Comparison of ENCODE assay signal across 13 cellular contexts in the genomic region with DNA sequence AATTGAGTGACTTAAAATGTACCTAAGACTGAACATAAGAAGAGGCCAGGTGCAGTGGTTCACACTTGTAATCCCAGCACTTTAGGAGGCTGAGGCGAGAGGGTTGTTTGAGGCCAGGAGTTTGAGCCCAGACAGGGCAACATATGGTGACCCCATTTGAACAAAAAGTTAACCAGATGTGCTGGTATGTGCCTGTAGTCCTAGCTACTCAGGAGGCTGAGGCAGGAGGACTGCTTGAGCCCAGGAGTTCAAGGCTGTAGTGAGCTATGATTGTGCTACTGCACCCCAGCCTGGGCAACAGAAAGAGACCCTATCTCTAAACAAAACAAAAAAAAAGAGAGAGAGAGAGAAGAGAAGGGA. TPM values are rescaled to one million over a fixed set of nuclear protein-coding genes. Genes with fewer than 3 reads are reported as not detected.
DNase-seq lines count a peak whose midpoint lies in the region; ATAC-seq, FAIRE-seq and TF ChIP-seq lines count a peak whose summit lies in the region.
"Had no signal": no experiment of that assay in that cellular context is flagged by ENCODE, and none has a peak within 500 bp of the region (broad histone marks: within the 10 kb centered on the region; RNA-seq: fewer than 3 reads in every experiment).

No MANE protein-coding gene starts in this region.

- no peaks in the 10 kb centered on the region for H3K9me3 ChIP-seq in BLaER1 treated with 17β-estradiol and CSF1 and Interleukin-3, amounts not matched to agents 10 nM and 100 nM (replicated peaks in 1 of 11)
- H3K9me3 ChIP-seq in OCI-LY3 (ENCODE audit: insufficient read depth, low read length) = no peaks in the 10 kb centered on the region
- H3K9me3 ChIP-seq in endothelial cell of umbilical vein (replicated peaks; ENCODE audit: control insufficient read depth, insufficient read depth, low read length) = no peaks in the 10 kb centered on the region
- H3K9me3 ChIP-seq: BE2C, left ventricle myocardium inferior had no signal

- ATAC-seq in Right ventricle myocardium superior (ENCODE audit: poor library complexity) (no peak), GM19455 (IDR thresholded peaks at IDR 0.05; ENCODE audit: unreplicated experiment) (no peak)

- dilution Hi-C loops in endothelial cell of umbilical vein (cut with MboI; ENCODE audit: extremely low pct_ligation_motif_present, low sequenced_read_pairs) = no loop called here

- FAIRE-seq in endothelial cell of umbilical vein (lab: Jason Lieb, UNC) = no peak
- FAIRE-seq: endometrium had no signal

- H3K4me1 ChIP-seq in BLaER1 treated with 17β-estradiol and CSF1 and Interleukin-3, amounts not matched to agents 10 nM and 100 nM = peaks cover 35 to 55% (median 43%) of the 10 kb centered on the region in 10 experiments
- peaks cover 50% of the 10 kb centered on the region for H3K4me1 ChIP-seq in OCI-LY3 (ENCODE audit: low read length)
- H3K4me1 ChIP-seq in endothelial cell of umbilical vein (ENCODE audit: control insufficient read depth, extremely low read depth, insufficient read depth, low read length) = peaks cover 13% of the 10 kb centered on the region
- H3K4me1 ChIP-seq: left ventricle myocardium inferior had no signal

- no peak overlapping the region for H3K4me3 ChIP-seq in BLaER1 treated with 17β-estradiol and CSF1 and Interleukin-3, amounts not matched to agents 10 nM and 100 nM
- H3K4me3 ChIP-seq in OCI-LY3 (ENCODE audit: low read length) (peak overlapping the region; percentile 56; the same call in 1 of the 2 replicates), endothelial cell of umbilical vein (replicated peaks in 1 of 3; ENCODE audit: insufficient read depth in 1 of 3, low read depth in 1 of 3, low read length in 3 of 3) (no peak overlapping the region)
- H3K4me3 ChIP-seq: left ventricle myocardium inferior had no signal

- no TSS peak for BruUV-seq in endothelial cell of umbilical vein (replicated peaks; lab: Mats Ljungman, UMichigan)

- peaks cover 4% of the 10 kb centered on the region for H3K27me3 Mint-ChIP-seq in osteocyte (ENCODE audit: unreplicated experiment)

- H4K20me1 ChIP-seq in BLaER1 treated with 17β-estradiol and CSF1 and Interleukin-3, amounts not matched to agents 10 nM and 100 nM = peaks cover 0 to 4% (median 0%) of the 10 kb centered on the region in 11 experiments; a peak in 1 of 22 replicates
- no peaks in the 10 kb centered on the region for H4K20me1 ChIP-seq in OCI-LY3 (ENCODE audit: insufficient read depth, low read length)
- no peaks in the 10 kb centered on the region for H4K20me1 ChIP-seq in endothelial cell of umbilical vein (replicated peaks; ENCODE audit: control insufficient read depth, extremely low read depth, insufficient read depth, low read length)

- CTCF ChIA-PET in endothelial cell of umbilical vein (lab: Charles Lee) = interaction anchor here (0.8 to 2.0 kb wide), 10 partner anchors 10 to 66 kb away, joined by 3 to 12 read pairs (median 4); a partner anchor contains a TSS

- TF ChIP-seq CTCF in OCI-LY3 (IDR thresholded peaks at IDR 0.05; ENCODE audit: low read depth, low read length) (no peak), endothelial cell of umbilical vein (IDR thresholded peaks at IDR 0.05; ENCODE audit: extremely low read depth in 1 of 2, insufficient read depth in 1 of 2, low read depth in 1 of 2, low read length in 2 of 2) (no peak), osteocyte (IDR thresholded peaks at IDR 0.05) (no peak)

- H3K4me3 Mint-ChIP-seq in osteocyte (ENCODE audit: unreplicated experiment) = no peak overlapping the region
- H3K4me3 Mint-ChIP-seq: brain; T-helper 1 cell treated with Interleukin-12 subunit alpha and Interleukin-12 subunit beta and Interleukin-4 antibody, amounts not matched to agents 30 μg/mL and 1 μg/mL, for 36 hours had no signal

- no peak for TF ChIP-seq POLR2A in endothelial cell of umbilical vein (IDR thresholded peaks at IDR 0.05; ENCODE audit: low read depth, low read length)

- peak overlapping the region; percentile 74 for H3K27ac Mint-ChIP-seq in osteocyte (ENCODE audit: unreplicated experiment)
- H3K27ac Mint-ChIP-seq: T-helper 1 cell treated with Interleukin-12 subunit alpha and Interleukin-12 subunit beta and Interleukin-4 antibody, amounts not matched to agents 30 μg/mL and 1 μg/mL, for 36 hours had no signal

- no peak for DNase-seq in endothelial cell of umbilical vein (ENCODE audit: low read depth, low spot score)
- DNase-seq in osteocyte (ENCODE audit: extremely low spot score, unreplicated experiment) = no peak
- DNase-seq in dedifferentiated amniotic fluid mesenchymal stem cell (ENCODE audit: extremely low spot score) = no peak
- no peak for DNase-seq in Right ventricle myocardium superior
- DNase-seq in activated naive CD4-positive, alpha-beta T cell (lab: John Stamatoyannopoulos, UW) = no peak
- DNase-seq: BE2C, left ventricle myocardium inferior had no signal

- H2AFZ ChIP-seq in OCI-LY3 (ENCODE audit: low read depth, low read length) = no peak overlapping the region
- no peak overlapping the region for H2AFZ ChIP-seq in endothelial cell of umbilical vein (ENCODE audit: low read depth, low read length)

- H3K9me3 Mint-ChIP-seq in osteocyte (ENCODE audit: unreplicated experiment) = no peaks in the 10 kb centered on the region
- H3K9me3 Mint-ChIP-seq: brain; T-helper 1 cell treated with Interleukin-12 subunit alpha and Interleukin-12 subunit beta and Interleukin-4 antibody, amounts not matched to agents 30 μg/mL and 1 μg/mL, for 36 hours had no signal

- H3K36me3 ChIP-seq in BLaER1 treated with 17β-estradiol and CSF1 and Interleukin-3, amounts not matched to agents 10 nM and 100 nM = no peaks in the 10 kb centered on the region
- H3K36me3 ChIP-seq in OCI-LY3 (replicated peaks; ENCODE audit: low read depth, low read length) (no peaks in the 10 kb centered on the region), endothelial cell of umbilical vein (ENCODE audit: control insufficient read depth in 2 of 2, extremely low read depth in 1 of 2, insufficient read depth in 2 of 2, low read length in 2 of 2) (no peaks in the 10 kb centered on the region)
- H3K36me3 ChIP-seq: BE2C, left ventricle myocardium inferior had no signal

- peak overlapping the region; percentile 55 to 92 (median 82) for H3K4me2 ChIP-seq in BLaER1 treated with 17β-estradiol and CSF1 and Interleukin-3, amounts not matched to agents 10 nM and 100 nM
- H3K4me2 ChIP-seq in OCI-LY3 (ENCODE audit: low read length) (peak overlapping the region; percentile 76), endothelial cell of umbilical vein (ENCODE audit: insufficient read depth, low read length) (peak overlapping the region; percentile 8)

- intact Hi-C loops in endothelial cell of umbilical vein (cut with micrococcal nuclease) = loop anchor here (1.0 to 2.0 kb wide), 2 partner anchors 9 to 67 kb away; a partner anchor contains a TSS
- intact Hi-C loops in Right ventricle myocardium superior (cut with DNase I) = no loop called here

- H3K79me2 ChIP-seq in OCI-LY3 (ENCODE audit: low read length) (no peaks in the 10 kb centered on the region), endothelial cell of umbilical vein (ENCODE audit: control insufficient read depth, insufficient read depth, low read length) (no peaks in the 10 kb centered on the region)

- H3K4me1 Mint-ChIP-seq in osteocyte (ENCODE audit: unreplicated experiment) = peaks cover 21% of the 10 kb centered on the region

- H3K9ac ChIP-seq in BLaER1 treated with 17β-estradiol and CSF1 and Interleukin-3, amounts not matched to agents 10 nM and 100 nM = peak overlapping the region in 4 of 11 experiments; percentile 11 to 43 (median 24); a peak in 7 of 22 replicates
- H3K9ac ChIP-seq in OCI-LY3 (ENCODE audit: low read length) = peak overlapping the region; percentile 22; the same call in 1 of the 2 replicates
- H3K9ac ChIP-seq in endothelial cell of umbilical vein (replicated peaks; ENCODE audit: extremely low read depth, insufficient read depth, low read length) = no peak overlapping the region

- H3K27me3 ChIP-seq in BLaER1 treated with 17β-estradiol and CSF1 and Interleukin-3, amounts not matched to agents 10 nM and 100 nM = no peaks in the 10 kb centered on the region
- H3K27me3 ChIP-seq in OCI-LY3 (ENCODE audit: low read depth, low read length) (no peaks in the 10 kb centered on the region), endothelial cell of umbilical vein (ENCODE audit: control insufficient read depth in 2 of 2, insufficient read depth in 2 of 2, low read length in 2 of 2) (peaks cover 1 to 3% of the 10 kb centered on the region in 2 experiments)
- H3K27me3 ChIP-seq: BE2C had no signal

- POLR2A ChIA-PET in endothelial cell of umbilical vein (lab: Charles Lee) = interaction anchor here (1.1 kb wide), 1 partner anchor 10 kb away, joined by 4 read pairs; a partner anchor contains a TSS

- no peaks in the 10 kb centered on the region for H3K36me3 Mint-ChIP-seq in osteocyte (ENCODE audit: unreplicated experiment)
- H3K36me3 Mint-ChIP-seq: brain had no signal

- peak overlapping the region in 10 of 11 experiments; percentile 8 to 77 (median 56); a peak in 16 of 22 replicates for H3K27ac ChIP-seq in BLaER1 treated with 17β-estradiol and CSF1 and Interleukin-3, amounts not matched to agents 10 nM and 100 nM
- H3K27ac ChIP-seq in OCI-LY3 (ENCODE audit: low read length) (peak overlapping the region; percentile 61), endothelial cell of umbilical vein (ENCODE audit: insufficient read depth, low read depth, low read length) (no peak overlapping the region)
- H3K27ac ChIP-seq: left ventricle myocardium inferior had no signal

- no peaks in the 10 kb centered on the region for H3K9me1 ChIP-seq in endothelial cell of umbilical vein (replicated peaks; ENCODE audit: control insufficient read depth, extremely low read depth, insufficient read depth, low read length)

TF ChIP-seq in endothelial cell of umbilical vein, 7 proteins besides CTCF, POLR2A, EP300 and RAD21 (continues in another document):
- TF ChIP-seq POLR2AphosphoS5 (IDR thresholded peaks at IDR 0.05; ENCODE audit: insufficient read depth, low read depth, low read length) (no peak), EZH2 (IDR thresholded peaks at IDR 0.05; ENCODE audit: borderline replicate concordance, low read depth, low read length, severe bottlenecking) (no peak), MYC (IDR thresholded peaks at IDR 0.05; ENCODE audit: low read depth, low read length) (no peak), FOS (IDR thresholded peaks at IDR 0.05; ENCODE audit: borderline replicate concordance, insufficient read depth, low read length) (no peak)

RNA-seq across cellular contexts. Expression of a gene that starts 10.1 kb away (rescaled TPM):
- total RNA-seq in endothelial cell of umbilical vein (6.0 TPM in 2 replicates), osteocyte (13.1 and 13.4 TPM in 2 replicates), Right ventricle myocardium superior (2.6 TPM)
- polyA plus RNA-seq in endothelial cell of umbilical vein = 4.3 TPM in 2 replicates
- 2.6 and 3.1 TPM in 2 replicates for polyA plus RNA-seq in endothelial cell of umbilical vein (2011; cell fraction: cytosol; rRNA removed)
- polyA plus RNA-seq in endothelial cell of umbilical vein (2011; cell fraction: nucleus; rRNA removed) = 1.3 and 1.5 TPM in 2 replicates
- 3.8 and 5.2 TPM in 2 replicates for polyA plus RNA-seq in endothelial cell of umbilical vein (2012)
- polyA minus RNA-seq in endothelial cell of umbilical vein = 9.5 and 11.6 TPM in 2 replicates
- polyA minus RNA-seq in endothelial cell of umbilical vein (2011; cell fraction: cytosol; rRNA and poly(A)+ RNA removed) = 0.20 TPM
- 1.8 and 1.9 TPM in 2 replicates for polyA minus RNA-seq in endothelial cell of umbilical vein (2011; cell fraction: nucleus; rRNA and poly(A)+ RNA removed)

Comparison
In these comparisons a context has a peak if more than half of its experiments do, and no peak if none do; other contexts are left out.
1. H3K4me2 ChIP-seq: peak in every context shown above with its lines; median percentile 82 in BLaER1 treated with 17β-estradiol and CSF1 and Interleukin-3, amounts not matched to agents 10 nM and 100 nM; 76 in OCI-LY3; 8 in endothelial cell of umbilical vein.